26 cellular contexts compared by ENCODE assay signal in the genomic region with DNA sequence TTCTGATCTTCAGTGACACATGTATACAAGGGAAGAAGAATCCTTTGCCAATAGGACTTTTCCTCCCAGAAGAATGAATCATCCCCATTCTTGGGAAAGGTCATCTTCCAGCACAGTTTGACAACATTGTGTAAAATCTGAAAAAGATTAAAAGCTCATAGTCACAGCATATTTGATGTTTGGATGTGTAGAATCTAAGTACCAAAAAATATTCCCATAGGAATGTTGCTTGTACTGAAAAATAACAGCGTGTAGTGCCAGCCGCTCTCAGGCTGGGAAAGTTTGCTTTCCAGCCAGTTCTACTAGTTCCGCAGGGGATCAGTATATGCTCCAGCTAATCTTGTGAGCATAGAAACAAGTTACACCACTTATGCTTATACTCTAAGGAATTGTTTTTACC.
DNase-seq lines count a peak whose midpoint lies in the region; ATAC-seq and TF ChIP-seq lines count a peak whose summit lies in the region.
"Had no signal": no experiment of that assay in that cellular context is flagged by ENCODE, and none has a peak within 500 bp of the region (broad histone marks: within the 10 kb centered on the region; RNA-seq: fewer than 3 reads in every experiment).

No MANE protein-coding gene starts in this region.

- no peak overlapping the region for H3K9ac ChIP-seq in adipocyte (ENCODE audit: low read length)
- H3K9ac ChIP-seq: KMS-11 had no signal

- H3K36me3 Mint-ChIP-seq in effector memory CD8-positive, alpha-beta T cell (ENCODE audit: insufficient read depth): peaks cover 60% of the 10 kb centered on the region
- H3K36me3 Mint-ChIP-seq in naive thymus-derived CD4-positive, alpha-beta T cell: peaks cover 0 to 15% (median 9%) of the 10 kb centered on the region in 5 donors

- DNase-seq in right cardiac atrium: peak in 2 of 3 donors; percentile 14 to 36
- DNase-seq in left ventricle myocardium inferior: no peak
- DNase-seq in adipocyte (ENCODE audit: low read depth): peak; percentile 26
- DNase-seq in fibroblast of the aortic adventitia (ENCODE audit: low read depth): peak; percentile 55
- no peak for DNase-seq in upper lobe of right lung
- no peak for DNase-seq in erythroblast (lab: John Stamatoyannopoulos, UW)
- no peak for DNase-seq in effector memory CD8-positive, alpha-beta T cell
- DNase-seq in naive thymus-derived CD4-positive, alpha-beta T cell: no peak
- DNase-seq: activated CD4-positive, alpha-beta T cell treated with anti-CD3 and anti-CD28 coated beads for 36 hours; activated gamma-delta T cell; anterior cingulate cortex; CD8-positive, alpha-beta memory T cell; H9; left ventricle myocardium superior; NCI-H1105; NCI-H69; occipital lobe; sigmoid colon; stimulated activated CD4-positive, alpha-beta T cell treated with anti-CD3 and anti-CD28 coated beads, Interleukin-2, amount 100 ng/mL, for 24 hours; T-helper 9 cell; upper lobe of left lung had no signal

- ATAC-seq in right cardiac atrium (no peak), upper lobe of right lung (peak; percentile 46)
- ATAC-seq in effector memory CD8-positive, alpha-beta T cell (replicated peaks): no peak
- no peak for ATAC-seq in naive thymus-derived CD4-positive, alpha-beta T cell
- ATAC-seq: activated CD4-positive, alpha-beta T cell treated with anti-CD3 and anti-CD28 coated beads for 36 hours; GM12878; left ventricle myocardium superior; Panc1 had no signal

- H3K27me3 Mint-ChIP-seq in effector memory CD8-positive, alpha-beta T cell: no peaks in the 10 kb centered on the region
- no peaks in the 10 kb centered on the region for H3K27me3 Mint-ChIP-seq in naive thymus-derived CD4-positive, alpha-beta T cell
- H3K27me3 Mint-ChIP-seq: activated CD4-positive, alpha-beta T cell treated with anti-CD3 and anti-CD28 coated beads for 36 hours; CD8-positive, alpha-beta memory T cell; stimulated activated naive CD8-positive, alpha-beta T cell treated with anti-CD3 and anti-CD28 coated beads, Interleukin-15, Interleukin-2, amounts not matched to agents 100 ng/mL and 50 ng/mL, for 24 hours had no signal

- POLR2A ChIA-PET in naive thymus-derived CD4-positive, alpha-beta T cell (lab: Charles Lee): no interaction called here

- intact Hi-C loops in right cardiac atrium (cut with DNase I): no loop called here
- intact Hi-C loops in left ventricle myocardium inferior (cut with micrococcal nuclease): no loop called here
- intact Hi-C loops in upper lobe of right lung (cut with DNase I): no loop called here
- intact Hi-C loops in naive thymus-derived CD4-positive, alpha-beta T cell (cut with micrococcal nuclease): no loop called here

- H3K27ac Mint-ChIP-seq in effector memory CD8-positive, alpha-beta T cell: peak overlapping the region in 1 of 2 donors; percentile 35
- H3K27ac Mint-ChIP-seq in naive thymus-derived CD4-positive, alpha-beta T cell: no peak overlapping the region
- H3K27ac Mint-ChIP-seq: activated CD4-positive, alpha-beta T cell treated with anti-CD3 and anti-CD28 coated beads for 36 hours; CD8-positive, alpha-beta memory T cell; H9; stimulated activated naive CD8-positive, alpha-beta T cell treated with anti-CD3 and anti-CD28 coated beads, Interleukin-15, Interleukin-2, amounts not matched to agents 100 ng/mL and 50 ng/mL, for 24 hours had no signal

- H3K27ac ChIP-seq in right cardiac atrium (ENCODE audit: low read length) (no peak overlapping the region), left ventricle myocardium inferior (replicated peaks) (no peak overlapping the region), upper lobe of right lung (no peak overlapping the region)
- H3K27ac ChIP-seq in naive thymus-derived CD4-positive, alpha-beta T cell (ENCODE audit: low read depth, low read length): no peak overlapping the region
- H3K27ac ChIP-seq: KMS-11, SK-N-MC, upper lobe of left lung had no signal

- TF ChIP-seq CTCF in left ventricle myocardium inferior (IDR thresholded peaks at IDR 0.05; ENCODE audit: borderline replicate concordance) (no peak), fibroblast of the aortic adventitia (IDR thresholded peaks at IDR 0.05; ENCODE audit: insufficient read depth, low read length) (no peak), upper lobe of right lung (IDR thresholded peaks at IDR 0.05) (no peak)

- H3K4me1 ChIP-seq in right cardiac atrium (ENCODE audit: control insufficient read depth, insufficient read depth, low read length): no peaks in the 10 kb centered on the region
- no peaks in the 10 kb centered on the region for H3K4me1 ChIP-seq in left ventricle myocardium inferior
- peaks cover 29% of the 10 kb centered on the region for H3K4me1 ChIP-seq in adipocyte (ENCODE audit: control insufficient read depth, insufficient read depth, low read length)
- H3K4me1 ChIP-seq in upper lobe of right lung: no peaks in the 10 kb centered on the region
- no peaks in the 10 kb centered on the region for H3K4me1 ChIP-seq in naive thymus-derived CD4-positive, alpha-beta T cell (ENCODE audit: control insufficient read depth in 2 of 2, insufficient read depth in 2 of 2, low read length in 2 of 2)
- H3K4me1 ChIP-seq: sigmoid colon, upper lobe of left lung had no signal

- CTCF ChIA-PET in naive thymus-derived CD4-positive, alpha-beta T cell (lab: Charles Lee): no interaction called here

- no peaks in the 10 kb centered on the region for H3K9me3 ChIP-seq in right cardiac atrium (ENCODE audit: control insufficient read depth, low read length)
- no peaks in the 10 kb centered on the region for H3K9me3 ChIP-seq in left ventricle myocardium inferior (replicated peaks)
- H3K9me3 ChIP-seq in adipocyte (ENCODE audit: control insufficient read depth, low read length): no peaks in the 10 kb centered on the region
- H3K9me3 ChIP-seq in upper lobe of right lung: no peaks in the 10 kb centered on the region
- no peaks in the 10 kb centered on the region for H3K9me3 ChIP-seq in naive thymus-derived CD4-positive, alpha-beta T cell (ENCODE audit: control insufficient read depth in 2 of 3, low read length in 3 of 3)
- H3K9me3 ChIP-seq: sigmoid colon, upper lobe of left lung had no signal

- no peak overlapping the region for H3K4me3 ChIP-seq in right cardiac atrium (ENCODE audit: low read length)
- no peak overlapping the region for H3K4me3 ChIP-seq in left ventricle myocardium inferior
- H3K4me3 ChIP-seq in adipocyte (ENCODE audit: low read length): no peak overlapping the region
- no peak overlapping the region for H3K4me3 ChIP-seq in fibroblast of the aortic adventitia (ENCODE audit: low read depth, low read length)
- H3K4me3 ChIP-seq in upper lobe of right lung: no peak overlapping the region
- H3K4me3 ChIP-seq in naive thymus-derived CD4-positive, alpha-beta T cell (ENCODE audit: low read length): no peak overlapping the region
- H3K4me3 ChIP-seq: GM12878, sigmoid colon, SK-N-MC, upper lobe of left lung had no signal

- 58% methylated on average over 3 of the region's 3 CpGs for WGBS in right cardiac atrium

- H3K9me3 Mint-ChIP-seq in effector memory CD8-positive, alpha-beta T cell: no peaks in the 10 kb centered on the region
- no peaks in the 10 kb centered on the region for H3K9me3 Mint-ChIP-seq in naive thymus-derived CD4-positive, alpha-beta T cell
- H3K9me3 Mint-ChIP-seq: CD8-positive, alpha-beta memory T cell; stimulated activated naive CD8-positive, alpha-beta T cell treated with anti-CD3 and anti-CD28 coated beads, Interleukin-15, Interleukin-2, amounts not matched to agents 100 ng/mL and 50 ng/mL, for 24 hours had no signal

- H3K4me1 Mint-ChIP-seq in effector memory CD8-positive, alpha-beta T cell (ENCODE audit: low read depth in 2 of 2): peaks cover 0 to 7% of the 10 kb centered on the region in 2 donors
- H3K4me1 Mint-ChIP-seq in naive thymus-derived CD4-positive, alpha-beta T cell: no peaks in the 10 kb centered on the region
- H3K4me1 Mint-ChIP-seq: activated CD4-positive, alpha-beta T cell treated with anti-CD3 and anti-CD28 coated beads for 36 hours; CD8-positive, alpha-beta memory T cell; H9 had no signal

- no peak overlapping the region for H3K4me3 Mint-ChIP-seq in effector memory CD8-positive, alpha-beta T cell
- H3K4me3 Mint-ChIP-seq in naive thymus-derived CD4-positive, alpha-beta T cell: no peak overlapping the region
- H3K4me3 Mint-ChIP-seq: activated CD4-positive, alpha-beta T cell treated with anti-CD3 and anti-CD28 coated beads for 36 hours; CD8-positive, alpha-beta memory T cell; H9; stimulated activated naive CD8-positive, alpha-beta T cell treated with anti-CD3 and anti-CD28 coated beads, Interleukin-15, Interleukin-2, amounts not matched to agents 100 ng/mL and 50 ng/mL, for 24 hours had no signal

- H3K36me3 ChIP-seq in left ventricle myocardium inferior (no peaks in the 10 kb centered on the region), adipocyte (ENCODE audit: control insufficient read depth, insufficient read depth, low read length, severe bottlenecking) (peaks cover 52% of the 10 kb centered on the region), upper lobe of right lung (no peaks in the 10 kb centered on the region)
- H3K36me3 ChIP-seq in naive thymus-derived CD4-positive, alpha-beta T cell (ENCODE audit: control insufficient read depth in 2 of 3, insufficient read depth in 3 of 3, low read length in 3 of 3): peaks cover 5 to 34% (median 18%) of the 10 kb centered on the region in 3 experiments
- H3K36me3 ChIP-seq: upper lobe of left lung had no signal

- no peaks in the 10 kb centered on the region for H3K27me3 ChIP-seq in right cardiac atrium (ENCODE audit: control insufficient read depth, insufficient read depth)
- H3K27me3 ChIP-seq in left ventricle myocardium inferior (ENCODE audit: low read depth): no peaks in the 10 kb centered on the region
- H3K27me3 ChIP-seq in adipocyte (replicated peaks; ENCODE audit: control insufficient read depth, insufficient read depth, low read length): no peaks in the 10 kb centered on the region
- H3K27me3 ChIP-seq in upper lobe of right lung: no peaks in the 10 kb centered on the region
- no peaks in the 10 kb centered on the region for H3K27me3 ChIP-seq in naive thymus-derived CD4-positive, alpha-beta T cell (ENCODE audit: control insufficient read depth in 2 of 2, insufficient read depth in 2 of 2, low read length in 2 of 2)
- H3K27me3 ChIP-seq: sigmoid colon, upper lobe of left lung had no signal

- no peak for TF ChIP-seq POLR2A in erythroblast (IDR thresholded peaks at IDR 0.05; ENCODE audit: low read length)

Comparison
In these comparisons a context has a peak if more than half of its experiments do, and no peak if none do; other contexts are left out.
1. DNase-seq: peak in right cardiac atrium (2 of 3), adipocyte (single experiment) and fibroblast of the aortic adventitia (single experiment); none in left ventricle myocardium inferior (single experiment), upper lobe of right lung (single experiment), erythroblast (0 of 2), effector memory CD8-positive, alpha-beta T cell (0 of 3) and naive thymus-derived CD4-positive, alpha-beta T cell (0 of 9).